In genomic region chr1:89005286-89006151, GRCh38 we compare ENCODE assay signal across 22 cellular contexts. TPM values are rescaled to one million over a fixed set of nuclear protein-coding genes. Genes with fewer than 3 reads are reported as not detected.
DNase-seq lines count a peak whose midpoint lies in the region; ATAC-seq, FAIRE-seq and TF ChIP-seq lines count a peak whose summit lies in the region.
"Had no signal": no experiment of that assay in that cellular context is flagged by ENCODE, and none has a peak within 500 bp of the region (broad histone marks: within the 10 kb centered on the region; RNA-seq: fewer than 3 reads in every experiment).

No MANE protein-coding gene starts in this region.

- ATAC-seq in thoracic aorta (ENCODE audit: insufficient number of reproducible peaks, low FRiP score, low read depth) = peak; percentile 88
- ATAC-seq: activated CD8-positive, alpha-beta T cell treated with anti-CD3 and anti-CD28 coated beads, Interleukin-2, amount 10 ng/mL, durations not matched to agents 7 days and 5 days; activated T-cell treated with anti-CD3 and anti-CD28 coated beads, Interleukin-2, amount 50 U/mL, for 72 hours; mucosa of descending colon had no signal

- H3K4me3 Mint-ChIP-seq in activated naive CD4-positive, alpha-beta T cell treated with anti-CD3 and anti-CD28 coated beads, Interleukin-2, amount 50 U/mL, for 24 hours = no peak overlapping the region
- H3K4me3 Mint-ChIP-seq in dendritic cell treated with granulocyte-macrophage colony-stimulating factor and Interleukin-4, amounts not matched to agents 40 ng/mL and 50 ng/mL, for 4 days = no peak overlapping the region
- H3K4me3 Mint-ChIP-seq: activated B cell treated with CpG ODN at 0.5 μM for 24 hours; activated CD8-positive, alpha-beta T cell treated with anti-CD3 and anti-CD28 coated beads, Interleukin-2, amount 10 ng/mL, durations not matched to agents 7 days and 5 days; activated T-cell treated with anti-CD3 and anti-CD28 coated beads, Interleukin-2, amount 50 U/mL, for 72 hours had no signal

- no peaks in the 10 kb centered on the region for H3K27me3 ChIP-seq in thoracic aorta (replicated peaks; ENCODE audit: insufficient read depth)
- H3K27me3 ChIP-seq: BLaER1, cardiac muscle cell, hepatocyte had no signal

- FAIRE-seq in HTR-8/SVneo (lab: Jason Lieb, UNC) = no peak
- FAIRE-seq: GM12891 had no signal

- H3K27ac ChIP-seq in thoracic aorta = peak overlapping the region; percentile 49 to 55
- H3K27ac ChIP-seq: 22Rv1, BLaER1, cardiac muscle cell, hepatocyte had no signal

- no peak for DNase-seq in activated naive CD4-positive, alpha-beta T cell treated with anti-CD3 and anti-CD28 coated beads, Interleukin-2, amount 50 U/mL, for 16 hours
- DNase-seq in midbrain (lab: John Stamatoyannopoulos, UW) (peak; percentile 28), thoracic aorta (ENCODE audit: low spot score) (no peak), epidermal melanocyte (ENCODE audit: insufficient read length, low spot score) (no peak), NCI-H1105 treated with DMSO at 0.1 percent for 48 hours (lab: John Stamatoyannopoulos, UW) (no peak), HTR-8/SVneo (ENCODE audit: insufficient read length, low spot score) (no peak)
- DNase-seq: activated B cell treated with CpG ODN at 0.5 μM for 24 hours; activated CD8-positive, alpha-beta T cell treated with anti-CD3 and anti-CD28 coated beads, Interleukin-2, amount 10 ng/mL, durations not matched to agents 7 days and 5 days; activated T-cell treated with anti-CD3 and anti-CD28 coated beads, Interleukin-2, amount 50 U/mL, for 72 hours; DMS153; Karpas-422; NCI-H1092; NCI-H526 treated with DMSO at 0.1 percent for 48 hours; occipital lobe had no signal

- peaks cover 45% of the 10 kb centered on the region for H3K4me1 Mint-ChIP-seq in activated naive CD4-positive, alpha-beta T cell treated with anti-CD3 and anti-CD28 coated beads, Interleukin-2, amount 50 U/mL, for 24 hours
- peaks cover 37% of the 10 kb centered on the region for H3K4me1 Mint-ChIP-seq in dendritic cell treated with granulocyte-macrophage colony-stimulating factor and Interleukin-4, amounts not matched to agents 40 ng/mL and 50 ng/mL, for 4 days (ENCODE audit: low read depth)

- H3K9me3 ChIP-seq in thoracic aorta = no peaks in the 10 kb centered on the region
- H3K9me3 ChIP-seq: BLaER1, mucosa of descending colon had no signal

- H3K4me1 ChIP-seq in thoracic aorta (ENCODE audit: control insufficient read depth in 1 of 2, low read depth in 2 of 2) = peaks cover 4 to 6% of the 10 kb centered on the region in 2 donors
- H3K4me1 ChIP-seq: BLaER1 had no signal

- H3K27me3 Mint-ChIP-seq in activated naive CD4-positive, alpha-beta T cell treated with anti-CD3 and anti-CD28 coated beads, Interleukin-2, amount 50 U/mL, for 24 hours = no peaks in the 10 kb centered on the region
- no peaks in the 10 kb centered on the region for H3K27me3 Mint-ChIP-seq in dendritic cell treated with granulocyte-macrophage colony-stimulating factor and Interleukin-4, amounts not matched to agents 40 ng/mL and 50 ng/mL, for 4 days
- H3K27me3 Mint-ChIP-seq: activated B cell treated with CpG ODN at 0.5 μM for 24 hours had no signal

- peaks cover 39% of the 10 kb centered on the region for H3K36me3 Mint-ChIP-seq in activated naive CD4-positive, alpha-beta T cell treated with anti-CD3 and anti-CD28 coated beads, Interleukin-2, amount 50 U/mL, for 24 hours
- peaks cover 61% of the 10 kb centered on the region for H3K36me3 Mint-ChIP-seq in dendritic cell treated with granulocyte-macrophage colony-stimulating factor and Interleukin-4, amounts not matched to agents 40 ng/mL and 50 ng/mL, for 4 days (ENCODE audit: low read depth)

- intact Hi-C loops in dendritic cell treated with granulocyte-macrophage colony-stimulating factor and Interleukin-4, amounts not matched to agents 40 ng/mL and 50 ng/mL, for 4 days (cut with micrococcal nuclease) = no loop called here

- H3K27ac Mint-ChIP-seq in activated naive CD4-positive, alpha-beta T cell treated with anti-CD3 and anti-CD28 coated beads, Interleukin-2, amount 50 U/mL, for 24 hours = peak overlapping the region; percentile 35
- peak overlapping the region; percentile 68 for H3K27ac Mint-ChIP-seq in dendritic cell treated with granulocyte-macrophage colony-stimulating factor and Interleukin-4, amounts not matched to agents 40 ng/mL and 50 ng/mL, for 4 days
- H3K27ac Mint-ChIP-seq: activated B cell treated with CpG ODN at 0.5 μM for 24 hours; activated CD8-positive, alpha-beta T cell treated with anti-CD3 and anti-CD28 coated beads, Interleukin-2, amount 10 ng/mL, durations not matched to agents 7 days and 5 days; activated T-cell treated with anti-CD3 and anti-CD28 coated beads, Interleukin-2, amount 50 U/mL, for 72 hours had no signal

- no peaks in the 10 kb centered on the region for H3K9me3 Mint-ChIP-seq in activated naive CD4-positive, alpha-beta T cell treated with anti-CD3 and anti-CD28 coated beads, Interleukin-2, amount 50 U/mL, for 24 hours
- no peaks in the 10 kb centered on the region for H3K9me3 Mint-ChIP-seq in dendritic cell treated with granulocyte-macrophage colony-stimulating factor and Interleukin-4, amounts not matched to agents 40 ng/mL and 50 ng/mL, for 4 days
- H3K9me3 Mint-ChIP-seq: activated B cell treated with CpG ODN at 0.5 μM for 24 hours had no signal

- no peak overlapping the region for H3K4me3 ChIP-seq in thoracic aorta
- H3K4me3 ChIP-seq: BLaER1, cardiac muscle cell, hepatocyte, mucosa of descending colon had no signal

- no peak for TF ChIP-seq CTCF in thoracic aorta (IDR thresholded peaks at IDR 0.05)

- peaks cover 19% of the 10 kb centered on the region for H3K36me3 ChIP-seq in thoracic aorta
- H3K36me3 ChIP-seq: cardiac muscle cell had no signal

RNA-seq across cellular contexts. Expression of gene KYAT3, which starts 13.1 kb away (rescaled TPM):
- 10 to 100 TPM; 16.7 to 24.8 TPM for total RNA-seq in thoracic aorta

RNA-seq across cellular contexts. Expression of gene RBMXL1, which starts 13.1 kb away (rescaled TPM):
- total RNA-seq in thoracic aorta = 10 to 100 TPM; 17.6 to 26.2 TPM

RNA-seq across cellular contexts. Expression of gene GBP3, which starts 17.1 kb away (rescaled TPM):
- total RNA-seq in thoracic aorta = 10 to 100 TPM; 44.7 to 51.9 TPM

RNA-seq across cellular contexts. Expression of gene GBP1, which starts 59.5 kb away (rescaled TPM):
- total RNA-seq in thoracic aorta = 10 to 100 TPM; 26.4 to 68.9 TPM
